In the genomic region with DNA sequence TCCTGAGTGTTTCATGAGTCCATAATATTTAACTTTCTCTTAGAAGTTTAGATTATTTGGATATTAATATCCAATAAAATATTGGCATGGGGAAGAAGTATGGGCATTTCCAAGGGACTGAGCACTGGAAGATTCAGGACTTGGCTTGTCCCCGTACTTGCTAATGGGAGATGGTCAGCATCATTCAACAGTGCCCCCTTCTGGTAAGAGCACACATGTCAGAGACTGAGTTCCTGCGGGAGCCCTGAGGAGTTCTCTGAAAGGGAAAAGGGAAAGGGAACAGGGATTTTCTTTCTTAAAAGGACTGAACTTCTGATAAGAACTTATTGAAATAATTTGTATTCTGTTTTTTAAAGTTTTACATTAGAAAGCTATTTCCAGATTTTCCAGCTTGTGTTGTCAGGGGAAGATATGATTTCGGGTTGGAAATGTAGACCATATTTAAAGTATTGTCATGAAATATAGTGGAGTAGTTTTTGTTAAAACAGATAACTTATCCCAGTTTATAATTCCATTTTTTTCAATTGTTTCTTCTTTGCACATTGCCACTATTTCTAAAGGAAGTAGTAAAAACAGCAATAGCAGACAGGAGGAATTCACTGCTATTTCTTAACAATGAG, we compare ENCODE assay signal across 1 cellular context.
A peak's percentile ranks its signal among the peaks of the same experiment; 100 is the strongest.
TF ChIP-seq lines count a peak whose summit lies in the region.

No MANE protein-coding gene starts in this region.

TF ChIP-seq in HEK293, 187 proteins besides CTCF, POLR2A, EP300 and RAD21 (continued from another document):
- TF ChIP-seq ZNF830 (tag by site-specific recombination; IDR thresholded peaks at IDR 0.05; ENCODE audit: low read depth), result no peak
- no peak for TF ChIP-seq ZBTB20 (tag by site-specific recombination; IDR thresholded peaks at IDR 0.05)
- TF ChIP-seq ZNF501 (tag by site-specific recombination; IDR thresholded peaks at IDR 0.05), result no peak
- TF ChIP-seq, protein P1, sequence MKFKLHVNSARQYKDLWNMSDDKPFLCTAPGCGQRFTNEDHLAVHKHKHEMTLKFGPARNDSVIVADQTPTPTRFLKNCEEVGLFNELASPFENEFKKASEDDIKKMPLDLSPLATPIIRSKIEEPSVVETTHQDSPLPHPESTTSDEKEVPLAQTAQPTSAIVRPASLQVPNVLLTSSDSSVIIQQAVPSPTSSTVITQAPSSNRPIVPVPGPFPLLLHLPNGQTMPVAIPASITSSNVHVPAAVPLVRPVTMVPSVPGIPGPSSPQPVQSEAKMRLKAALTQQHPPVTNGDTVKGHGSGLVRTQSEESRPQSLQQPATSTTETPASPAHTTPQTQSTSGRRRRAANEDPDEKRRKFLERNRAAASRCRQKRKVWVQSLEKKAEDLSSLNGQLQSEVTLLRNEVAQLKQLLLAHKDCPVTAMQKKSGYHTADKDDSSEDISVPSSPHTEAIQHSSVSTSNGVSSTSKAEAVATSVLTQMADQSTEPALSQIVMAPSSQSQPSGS (tag by site-specific recombination; IDR thresholded peaks at IDR 0.05; ENCODE audit: low read depth), result no peak
- TF ChIP-seq, protein P2, sequence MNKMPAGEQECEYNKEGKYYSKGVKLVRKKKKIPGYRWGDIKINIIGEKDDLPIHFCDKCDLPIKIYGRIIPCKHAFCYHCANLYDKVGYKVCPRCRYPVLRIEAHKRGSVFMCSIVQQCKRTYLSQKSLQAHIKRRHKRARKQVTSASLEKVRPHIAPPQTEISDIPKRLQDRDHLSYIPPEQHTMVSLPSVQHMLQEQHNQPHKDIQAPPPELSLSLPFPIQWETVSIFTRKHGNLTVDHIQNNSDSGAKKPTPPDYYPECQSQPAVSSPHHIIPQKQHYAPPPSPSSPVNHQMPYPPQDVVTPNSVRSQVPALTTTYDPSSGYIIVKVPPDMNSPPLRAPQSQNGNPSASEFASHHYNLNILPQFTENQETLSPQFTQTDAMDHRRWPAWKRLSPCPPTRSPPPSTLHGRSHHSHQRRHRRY (tag by site-specific recombination; IDR thresholded peaks at IDR 0.05), result no peak
- no peak for TF ChIP-seq ZNF660 (tag by site-specific recombination; IDR thresholded peaks at IDR 0.05)
- TF ChIP-seq, protein P3, sequence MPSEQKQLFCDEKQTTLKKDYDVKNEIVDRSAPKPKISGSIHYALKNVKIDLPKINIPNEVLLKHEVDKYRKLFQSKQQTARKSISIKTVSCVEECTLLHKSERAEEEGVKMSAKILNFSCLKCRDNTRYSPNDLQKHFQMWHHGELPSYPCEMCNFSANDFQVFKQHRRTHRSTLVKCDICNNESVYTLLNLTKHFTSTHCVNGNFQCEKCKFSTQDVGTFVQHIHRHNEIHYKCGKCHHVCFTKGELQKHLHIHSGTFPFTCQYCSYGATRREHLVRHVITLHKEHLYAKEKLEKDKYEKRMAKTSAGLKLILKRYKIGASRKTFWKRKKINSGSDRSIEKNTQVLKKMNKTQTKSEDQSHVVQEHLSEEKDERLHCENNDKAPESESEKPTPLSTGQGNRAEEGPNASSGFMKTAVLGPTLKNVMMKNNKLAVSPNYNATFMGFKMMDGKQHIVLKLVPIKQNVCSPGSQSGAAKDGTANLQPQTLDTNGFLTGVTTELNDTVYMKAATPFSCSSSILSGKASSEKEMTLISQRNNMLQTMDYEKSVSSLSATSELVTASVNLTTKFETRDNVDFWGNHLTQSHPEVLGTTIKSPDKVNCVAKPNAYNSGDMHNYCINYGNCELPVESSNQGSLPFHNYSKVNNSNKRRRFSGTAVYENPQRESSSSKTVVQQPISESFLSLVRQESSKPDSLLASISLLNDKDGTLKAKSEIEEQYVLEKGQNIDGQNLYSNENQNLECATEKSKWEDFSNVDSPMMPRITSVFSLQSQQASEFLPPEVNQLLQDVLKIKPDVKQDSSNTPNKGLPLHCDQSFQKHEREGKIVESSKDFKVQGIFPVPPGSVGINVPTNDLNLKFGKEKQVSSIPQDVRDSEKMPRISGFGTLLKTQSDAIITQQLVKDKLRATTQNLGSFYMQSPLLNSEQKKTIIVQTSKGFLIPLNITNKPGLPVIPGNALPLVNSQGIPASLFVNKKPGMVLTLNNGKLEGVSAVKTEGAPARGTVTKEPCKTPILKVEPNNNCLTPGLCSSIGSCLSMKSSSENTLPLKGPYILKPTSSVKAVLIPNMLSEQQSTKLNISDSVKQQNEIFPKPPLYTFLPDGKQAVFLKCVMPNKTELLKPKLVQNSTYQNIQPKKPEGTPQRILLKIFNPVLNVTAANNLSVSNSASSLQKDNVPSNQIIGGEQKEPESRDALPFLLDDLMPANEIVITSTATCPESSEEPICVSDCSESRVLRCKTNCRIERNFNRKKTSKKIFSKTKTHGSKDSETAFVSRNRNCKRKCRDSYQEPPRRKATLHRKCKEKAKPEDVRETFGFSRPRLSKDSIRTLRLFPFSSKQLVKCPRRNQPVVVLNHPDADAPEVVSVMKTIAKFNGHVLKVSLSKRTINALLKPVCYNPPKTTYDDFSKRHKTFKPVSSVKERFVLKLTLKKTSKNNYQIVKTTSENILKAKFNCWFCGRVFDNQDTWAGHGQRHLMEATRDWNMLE (tag by site-specific recombination; conservative IDR thresholded peaks at IDR 0.05; ENCODE audit: low read depth), result no peak
- TF ChIP-seq ZNF596 (tag by site-specific recombination; IDR thresholded peaks at IDR 0.05), result no peak
- TF ChIP-seq, protein P4, sequence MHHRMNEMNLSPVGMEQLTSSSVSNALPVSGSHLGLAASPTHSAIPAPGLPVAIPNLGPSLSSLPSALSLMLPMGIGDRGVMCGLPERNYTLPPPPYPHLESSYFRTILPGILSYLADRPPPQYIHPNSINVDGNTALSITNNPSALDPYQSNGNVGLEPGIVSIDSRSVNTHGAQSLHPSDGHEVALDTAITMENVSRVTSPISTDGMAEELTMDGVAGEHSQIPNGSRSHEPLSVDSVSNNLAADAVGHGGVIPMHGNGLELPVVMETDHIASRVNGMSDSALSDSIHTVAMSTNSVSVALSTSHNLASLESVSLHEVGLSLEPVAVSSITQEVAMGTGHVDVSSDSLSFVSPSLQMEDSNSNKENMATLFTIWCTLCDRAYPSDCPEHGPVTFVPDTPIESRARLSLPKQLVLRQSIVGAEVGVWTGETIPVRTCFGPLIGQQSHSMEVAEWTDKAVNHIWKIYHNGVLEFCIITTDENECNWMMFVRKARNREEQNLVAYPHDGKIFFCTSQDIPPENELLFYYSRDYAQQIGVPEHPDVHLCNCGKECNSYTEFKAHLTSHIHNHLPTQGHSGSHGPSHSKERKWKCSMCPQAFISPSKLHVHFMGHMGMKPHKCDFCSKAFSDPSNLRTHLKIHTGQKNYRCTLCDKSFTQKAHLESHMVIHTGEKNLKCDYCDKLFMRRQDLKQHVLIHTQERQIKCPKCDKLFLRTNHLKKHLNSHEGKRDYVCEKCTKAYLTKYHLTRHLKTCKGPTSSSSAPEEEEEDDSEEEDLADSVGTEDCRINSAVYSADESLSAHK (tag by site-specific recombination; IDR thresholded peaks at IDR 0.05), result no peak
- TF ChIP-seq, protein P5, sequence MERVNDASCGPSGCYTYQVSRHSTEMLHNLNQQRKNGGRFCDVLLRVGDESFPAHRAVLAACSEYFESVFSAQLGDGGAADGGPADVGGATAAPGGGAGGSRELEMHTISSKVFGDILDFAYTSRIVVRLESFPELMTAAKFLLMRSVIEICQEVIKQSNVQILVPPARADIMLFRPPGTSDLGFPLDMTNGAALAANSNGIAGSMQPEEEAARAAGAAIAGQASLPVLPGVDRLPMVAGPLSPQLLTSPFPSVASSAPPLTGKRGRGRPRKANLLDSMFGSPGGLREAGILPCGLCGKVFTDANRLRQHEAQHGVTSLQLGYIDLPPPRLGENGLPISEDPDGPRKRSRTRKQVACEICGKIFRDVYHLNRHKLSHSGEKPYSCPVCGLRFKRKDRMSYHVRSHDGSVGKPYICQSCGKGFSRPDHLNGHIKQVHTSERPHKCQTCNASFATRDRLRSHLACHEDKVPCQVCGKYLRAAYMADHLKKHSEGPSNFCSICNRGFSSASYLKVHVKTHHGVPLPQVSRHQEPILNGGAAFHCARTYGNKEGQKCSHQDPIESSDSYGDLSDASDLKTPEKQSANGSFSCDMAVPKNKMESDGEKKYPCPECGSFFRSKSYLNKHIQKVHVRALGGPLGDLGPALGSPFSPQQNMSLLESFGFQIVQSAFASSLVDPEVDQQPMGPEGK (tag by site-specific recombination; IDR thresholded peaks at IDR 0.05), result no peak
- no peak for TF ChIP-seq ZNF155 (tag by site-specific recombination; IDR thresholded peaks at IDR 0.05)
- TF ChIP-seq BCL11B (tag by site-specific recombination; IDR thresholded peaks at IDR 0.05; ENCODE audit: low read depth), result no peak
- no peak for TF ChIP-seq ZNF792 (tag by site-specific recombination; IDR thresholded peaks at IDR 0.05)
- TF ChIP-seq HOXC10 (CRISPR knock-in tag; IDR thresholded peaks at IDR 0.05), result no peak
- TF ChIP-seq, protein P6, sequence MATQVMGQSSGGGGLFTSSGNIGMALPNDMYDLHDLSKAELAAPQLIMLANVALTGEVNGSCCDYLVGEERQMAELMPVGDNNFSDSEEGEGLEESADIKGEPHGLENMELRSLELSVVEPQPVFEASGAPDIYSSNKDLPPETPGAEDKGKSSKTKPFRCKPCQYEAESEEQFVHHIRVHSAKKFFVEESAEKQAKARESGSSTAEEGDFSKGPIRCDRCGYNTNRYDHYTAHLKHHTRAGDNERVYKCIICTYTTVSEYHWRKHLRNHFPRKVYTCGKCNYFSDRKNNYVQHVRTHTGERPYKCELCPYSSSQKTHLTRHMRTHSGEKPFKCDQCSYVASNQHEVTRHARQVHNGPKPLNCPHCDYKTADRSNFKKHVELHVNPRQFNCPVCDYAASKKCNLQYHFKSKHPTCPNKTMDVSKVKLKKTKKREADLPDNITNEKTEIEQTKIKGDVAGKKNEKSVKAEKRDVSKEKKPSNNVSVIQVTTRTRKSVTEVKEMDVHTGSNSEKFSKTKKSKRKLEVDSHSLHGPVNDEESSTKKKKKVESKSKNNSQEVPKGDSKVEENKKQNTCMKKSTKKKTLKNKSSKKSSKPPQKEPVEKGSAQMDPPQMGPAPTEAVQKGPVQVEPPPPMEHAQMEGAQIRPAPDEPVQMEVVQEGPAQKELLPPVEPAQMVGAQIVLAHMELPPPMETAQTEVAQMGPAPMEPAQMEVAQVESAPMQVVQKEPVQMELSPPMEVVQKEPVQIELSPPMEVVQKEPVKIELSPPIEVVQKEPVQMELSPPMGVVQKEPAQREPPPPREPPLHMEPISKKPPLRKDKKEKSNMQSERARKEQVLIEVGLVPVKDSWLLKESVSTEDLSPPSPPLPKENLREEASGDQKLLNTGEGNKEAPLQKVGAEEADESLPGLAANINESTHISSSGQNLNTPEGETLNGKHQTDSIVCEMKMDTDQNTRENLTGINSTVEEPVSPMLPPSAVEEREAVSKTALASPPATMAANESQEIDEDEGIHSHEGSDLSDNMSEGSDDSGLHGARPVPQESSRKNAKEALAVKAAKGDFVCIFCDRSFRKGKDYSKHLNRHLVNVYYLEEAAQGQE (tag by site-specific recombination; IDR thresholded peaks at IDR 0.05), result no peak
- peak; percentile 71 for TF ChIP-seq ZNF654 (tag by site-specific recombination; IDR thresholded peaks at IDR 0.05; ENCODE audit: low read depth)
TF ChIP-seq in HEK293: peak in this region for 4.
